Comparison of ENCODE assay signal across 18 cellular contexts in genomic region chr6:108800510-108800909, GRCh38. TPM values are rescaled to one million over a fixed set of nuclear protein-coding genes. Genes with fewer than 3 reads are reported as not detected.
DNase-seq lines count a peak whose midpoint lies in the region; TF ChIP-seq lines count a peak whose summit lies in the region.
"Had no signal": no experiment of that assay in that cellular context is flagged by ENCODE, and none has a peak within 500 bp of the region (broad histone marks: within the 10 kb centered on the region; RNA-seq: fewer than 3 reads in every experiment).

No MANE protein-coding gene starts in this region.

- H3K9ac ChIP-seq in mesenchymal stem cell (ENCODE audit: low read length) (peak overlapping the region; percentile 52), smooth muscle cell (ENCODE audit: low read depth) (no peak overlapping the region)

- no peaks in the 10 kb centered on the region for H3K27me3 Mint-ChIP-seq in CD4-positive, alpha-beta memory T cell
- H3K27me3 Mint-ChIP-seq: CD8-positive, alpha-beta memory T cell had no signal

- H3K4me1 ChIP-seq in mesenchymal stem cell (ENCODE audit: control insufficient read depth, insufficient read depth, low read depth, low read length) (peaks cover 11% of the 10 kb centered on the region), smooth muscle cell (ENCODE audit: low read depth) (peaks cover 18% of the 10 kb centered on the region)
- peaks cover 32% of the 10 kb centered on the region for H3K4me1 ChIP-seq in CD4-positive, alpha-beta memory T cell (ENCODE audit: insufficient read depth, low read length)

- H3K18ac ChIP-seq in mesenchymal stem cell (ENCODE audit: low read depth in 1 of 2, low read length in 2 of 2): no peak overlapping the region

- no peaks in the 10 kb centered on the region for H3K36me3 Mint-ChIP-seq in CD4-positive, alpha-beta memory T cell
- H3K36me3 Mint-ChIP-seq: CD8-positive, alpha-beta memory T cell; immature natural killer cell had no signal

- H3K79me1 ChIP-seq in mesenchymal stem cell (replicated peaks; ENCODE audit: low read length, poor library complexity, severe bottlenecking): no peaks in the 10 kb centered on the region

- H3K9me3 ChIP-seq in mesenchymal stem cell (ENCODE audit: control insufficient read depth, low read length): no peaks in the 10 kb centered on the region
- H3K9me3 ChIP-seq in smooth muscle cell (replicated peaks; ENCODE audit: low read depth): no peaks in the 10 kb centered on the region
- no peaks in the 10 kb centered on the region for H3K9me3 ChIP-seq in CD4-positive, alpha-beta memory T cell (ENCODE audit: control insufficient read depth in 1 of 2, low read length in 2 of 2)
- H3K9me3 ChIP-seq: sigmoid colon had no signal

- no peak overlapping the region for H2BK12ac ChIP-seq in mesenchymal stem cell (ENCODE audit: low read length in 2 of 2)

- H2AK5ac ChIP-seq in mesenchymal stem cell (ENCODE audit: low read length, severe bottlenecking): peak overlapping the region; percentile 53

- no peak overlapping the region for H2BK5ac ChIP-seq in mesenchymal stem cell (ENCODE audit: low read depth, low read length, poor library complexity, severe bottlenecking)

- H3K4me2 ChIP-seq in mesenchymal stem cell (ENCODE audit: low read length, poor library complexity, severe bottlenecking): no peak overlapping the region
- H3K4me2 ChIP-seq in smooth muscle cell: no peak overlapping the region
- H3K4me2 ChIP-seq: GM23338 had no signal

- no peaks in the 10 kb centered on the region for H3K79me2 ChIP-seq in smooth muscle cell (ENCODE audit: low read depth)

- no peak overlapping the region for H3K4ac ChIP-seq in mesenchymal stem cell (ENCODE audit: low read depth in 1 of 2, low read length in 2 of 2)

- no peaks in the 10 kb centered on the region for H4K20me1 ChIP-seq in smooth muscle cell (ENCODE audit: low read depth)

- intact Hi-C loops in CD4-positive, alpha-beta memory T cell (cut with micrococcal nuclease): no loop called here

- no peak overlapping the region for H3K14ac ChIP-seq in mesenchymal stem cell (ENCODE audit: low read length in 2 of 2)

- H3K4me3 ChIP-seq in mesenchymal stem cell (ENCODE audit: insufficient read depth in 1 of 2, low read depth in 1 of 2, low read length in 2 of 2) (no peak overlapping the region), smooth muscle cell (no peak overlapping the region)
- H3K4me3 ChIP-seq in CD4-positive, alpha-beta memory T cell (ENCODE audit: low read length in 2 of 2): no peak overlapping the region
- H3K4me3 ChIP-seq: GM23338, sigmoid colon had no signal

- H3K36me3 ChIP-seq in mesenchymal stem cell (ENCODE audit: control insufficient read depth in 1 of 2, insufficient read depth in 2 of 2, low read depth in 1 of 2, low read length in 2 of 2): peaks cover 0 to 3% of the 10 kb centered on the region in 2 experiments
- no peaks in the 10 kb centered on the region for H3K36me3 ChIP-seq in smooth muscle cell (ENCODE audit: low read depth)
- no peaks in the 10 kb centered on the region for H3K36me3 ChIP-seq in CD4-positive, alpha-beta memory T cell (ENCODE audit: insufficient read depth, low read length)
- H3K36me3 ChIP-seq: sigmoid colon had no signal

- no peak overlapping the region for H3K4me3 Mint-ChIP-seq in CD4-positive, alpha-beta memory T cell
- H3K4me3 Mint-ChIP-seq: activated T-cell treated with anti-CD3 and anti-CD28 coated beads, Interleukin-2, amount 50 U/mL, for 4 hours; GM23338; T-helper 1 cell treated with Interleukin-12 subunit alpha and Interleukin-12 subunit beta and Interleukin-4 antibody, amounts not matched to agents 30 μg/mL and 1 μg/mL, for 36 hours had no signal

- no peak overlapping the region for H4K91ac ChIP-seq in mesenchymal stem cell (ENCODE audit: low read length)

- 78% methylated on average over 5 of the region's 5 CpGs for WGBS in mesenchymal stem cell
- 54% methylated on average over 5 of the region's 5 CpGs for WGBS in smooth muscle cell (ENCODE audit: low lambda C conversion rate)

- no peaks in the 10 kb centered on the region for H3K27me3 ChIP-seq in mesenchymal stem cell (ENCODE audit: control insufficient read depth in 1 of 2, insufficient read depth in 1 of 2, low read length in 2 of 2)
- no peaks in the 10 kb centered on the region for H3K27me3 ChIP-seq in smooth muscle cell (ENCODE audit: low read depth)
- no peaks in the 10 kb centered on the region for H3K27me3 ChIP-seq in CD4-positive, alpha-beta memory T cell (ENCODE audit: insufficient read depth, low read length)
- H3K27me3 ChIP-seq: sigmoid colon had no signal

- H3K27ac Mint-ChIP-seq in CD4-positive, alpha-beta memory T cell: no peak overlapping the region
- H3K27ac Mint-ChIP-seq: GM23338; T-helper 1 cell treated with Interleukin-12 subunit alpha and Interleukin-12 subunit beta and Interleukin-4 antibody, amounts not matched to agents 30 μg/mL and 1 μg/mL, for 36 hours had no signal

- no peak for TF ChIP-seq CTCF in smooth muscle cell (IDR thresholded peaks at IDR 0.05; ENCODE audit: borderline replicate concordance, insufficient read depth, poor library complexity, severe bottlenecking)

- H2BK120ac ChIP-seq in mesenchymal stem cell (ENCODE audit: low read depth, low read length): no peak overlapping the region

- CTCF ChIA-PET in CD4-positive, alpha-beta memory T cell (lab: Charles Lee; ENCODE audit: partially characterized antibody): interaction anchor here (1.5 kb wide), 1 partner anchor 92 kb away, joined by 3 read pairs; no protein-coding TSS in a partner anchor

- POLR2A ChIA-PET in CD4-positive, alpha-beta memory T cell (lab: Charles Lee; ENCODE audit: partially characterized antibody): interaction anchor here (0.7 kb wide), 1 partner anchor 240 kb away, joined by 3 read pairs; the partner anchor contains the start of gene FOXO3

- H2AFZ ChIP-seq in mesenchymal stem cell (ENCODE audit: low read depth, low read length) (no peak overlapping the region), smooth muscle cell (ENCODE audit: low read depth) (peak overlapping the region; percentile 61)

- H3F3A ChIP-seq in smooth muscle cell (ENCODE audit: low read depth): peaks cover 6% of the 10 kb centered on the region

- peaks cover 18 to 38% (median 28%) of the 10 kb centered on the region in 4 donors for H3K4me1 Mint-ChIP-seq in CD4-positive, alpha-beta memory T cell

- H3K9me3 Mint-ChIP-seq in CD4-positive, alpha-beta memory T cell: no peaks in the 10 kb centered on the region
- H3K9me3 Mint-ChIP-seq: activated T-cell treated with anti-CD3 and anti-CD28 coated beads, Interleukin-2, amount 50 U/mL, for 4 hours; CD8-positive, alpha-beta memory T cell; GM23338; immature natural killer cell; T-helper 1 cell treated with Interleukin-12 subunit alpha and Interleukin-12 subunit beta and Interleukin-4 antibody, amounts not matched to agents 30 μg/mL and 1 μg/mL, for 36 hours had no signal

- H4K8ac ChIP-seq in mesenchymal stem cell (ENCODE audit: low read length): no peak overlapping the region

- no peak overlapping the region for H2BK15ac ChIP-seq in mesenchymal stem cell (ENCODE audit: low read depth, poor library complexity, severe bottlenecking)

- no peak overlapping the region for H3K23ac ChIP-seq in mesenchymal stem cell (ENCODE audit: low read length in 2 of 2)

- DNase-seq in NCI-H526 (lab: John Stamatoyannopoulos, UW) (peak; percentile 45 to 55), cerebellar cortex (ENCODE audit: low spot score) (peak; percentile 65), mesenchymal stem cell (no peak), smooth muscle cell (lab: John Stamatoyannopoulos, UW; ENCODE audit: unreplicated experiment) (no peak), NCI-H2081 treated with DMSO at 0.1 percent for 48 hours (lab: John Stamatoyannopoulos, UW) (no peak), activated gamma-delta T cell (lab: John Stamatoyannopoulos, UW) (no peak)
- DNase-seq in effector CD8-positive, alpha-beta T cell (lab: John Stamatoyannopoulos, UW): no peak
- no peak for DNase-seq in CD4-positive, alpha-beta memory T cell
- DNase-seq: activated CD4-positive, alpha-beta T cell treated with anti-CD3 and anti-CD28 coated beads for 4 hours; activated T-cell treated with anti-CD3 and anti-CD28 coated beads, Interleukin-2, amount 50 U/mL, for 4 hours; CD8-positive, alpha-beta memory T cell; foreskin keratinocyte; immature natural killer cell; NCI-H1436 treated with DMSO at 0.1 percent for 48 hours; NCI-H524 treated with DMSO at 0.1 percent for 48 hours; sigmoid colon had no signal

- no peak overlapping the region for H3K27ac ChIP-seq in mesenchymal stem cell (ENCODE audit: low read length, poor library complexity, severe bottlenecking)
- peak overlapping the region; percentile 14 for H3K27ac ChIP-seq in smooth muscle cell (ENCODE audit: low read depth)
- H3K27ac ChIP-seq in CD4-positive, alpha-beta memory T cell (ENCODE audit: low read depth, low read length): no peak overlapping the region
- H3K27ac ChIP-seq: foreskin keratinocyte, sigmoid colon had no signal

RNA-seq across cellular contexts. Expression of gene ARMC2, which starts 47.7 kb away (rescaled TPM):
- 3.1 TPM for polyA plus RNA-seq in mesenchymal stem cell (2013, experiment 1 of 2)
- 4.1 TPM for polyA plus RNA-seq in mesenchymal stem cell (2013, experiment 2 of 2)
- 2.0 and 4.6 TPM in 2 replicates for total RNA-seq in smooth muscle cell
- polyA plus RNA-seq in smooth muscle cell: 2.5 and 2.6 TPM in 2 replicates
- total RNA-seq in CD4-positive, alpha-beta memory T cell: 10 to 100 TPM; 10.7 to 11.2 TPM
- polyA plus RNA-seq in CD4-positive, alpha-beta memory T cell: 1 to 10 TPM; 3.2 to 3.3 TPM

Comparison
In these comparisons a context has a peak if more than half of its experiments do, and no peak if none do; other contexts are left out.
1. DNase-seq: peak in NCI-H526 (2 of 2) and cerebellar cortex (single experiment); none in mesenchymal stem cell (single experiment), smooth muscle cell (single experiment), effector CD8-positive, alpha-beta T cell (single experiment), CD4-positive, alpha-beta memory T cell (0 of 5), NCI-H2081 treated with DMSO at 0.1 percent for 48 hours (single experiment) and activated gamma-delta T cell (single experiment).